8 cellular contexts compared by ENCODE assay signal in the genomic region with DNA sequence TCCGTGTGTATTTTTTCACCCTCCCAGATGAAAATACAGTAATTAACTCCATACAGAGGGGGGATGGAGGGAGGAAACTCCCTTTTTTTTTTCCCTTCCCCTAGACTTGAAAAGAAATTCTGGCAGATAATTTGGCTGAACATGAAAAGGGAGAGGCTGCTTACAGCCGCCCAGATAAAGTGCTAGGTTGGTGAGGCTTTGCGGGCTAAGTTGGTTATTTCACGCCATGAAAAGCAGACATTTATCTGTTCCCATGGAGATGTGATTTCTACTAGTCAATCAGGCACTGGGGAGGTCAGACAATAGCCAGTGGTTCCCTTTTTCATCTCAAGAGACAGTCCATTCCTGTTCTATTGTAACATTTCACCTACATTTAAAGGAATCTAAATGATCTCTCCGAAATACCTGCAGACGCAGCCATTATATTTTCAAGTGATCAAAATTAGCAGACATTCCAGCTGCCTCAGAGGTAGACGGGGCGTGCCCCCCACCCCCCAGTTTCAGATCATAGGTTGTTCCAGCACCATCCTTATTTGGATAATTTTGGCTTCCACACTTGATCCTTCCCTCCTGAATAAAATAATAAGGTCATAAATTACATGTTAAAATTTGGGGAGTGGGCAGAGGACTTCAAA.
DNase-seq lines count a peak whose midpoint lies in the region; ATAC-seq and TF ChIP-seq lines count a peak whose summit lies in the region.

No MANE protein-coding gene starts in this region.

- CTCF ChIA-PET in activated CD8-positive, alpha-beta T cell treated with anti-CD3 and anti-CD28 coated beads, Interleukin-2, amount 10 ng/mL, durations not matched to agents 7 days and 5 days (lab: Charles Lee), result interaction anchor here (1.0 to 2.2 kb wide), 8 partner anchors 12 to 178 kb away, joined by 3 to 6 read pairs (median 5); no protein-coding TSS in a partner anchor

- no peak for ATAC-seq in stimulated activated naive CD8-positive, alpha-beta T cell treated with anti-CD3 and anti-CD28 coated beads, Interleukin-15, Interleukin-2, amounts not matched to agents 100 U/mL and 50 U/mL, for 24 hours
- ATAC-seq in activated CD8-positive, alpha-beta T cell treated with anti-CD3 and anti-CD28 coated beads, Interleukin-2, amount 10 ng/mL, durations not matched to agents 7 days and 5 days, result no peak
- ATAC-seq in lower lobe of right lung (peak; percentile 24 to 29), left lung (no peak), HG03565 (IDR thresholded peaks at IDR 0.05; ENCODE audit: unreplicated experiment) (no peak)

- H3K27me3 ChIP-seq in lower lobe of right lung (ENCODE audit: low read depth) (no peaks in the 10 kb centered on the region), left lung (peaks cover 0 to 41% of the 10 kb centered on the region in 2 donors)

- peaks cover 42% of the 10 kb centered on the region for H3K4me1 ChIP-seq in lower lobe of right lung
- H3K4me1 ChIP-seq in left lung, result peaks cover 26 to 64% of the 10 kb centered on the region in 2 donors

- H3K4me1 Mint-ChIP-seq in stimulated activated naive CD8-positive, alpha-beta T cell treated with anti-CD3 and anti-CD28 coated beads, Interleukin-15, Interleukin-2, amounts not matched to agents 100 ng/mL and 50 ng/mL, for 24 hours (ENCODE audit: low read depth), result peaks cover 65% of the 10 kb centered on the region
- H3K4me1 Mint-ChIP-seq in activated CD8-positive, alpha-beta T cell treated with anti-CD3 and anti-CD28 coated beads, Interleukin-2, amount 10 ng/mL, durations not matched to agents 7 days and 5 days (ENCODE audit: low read depth), result peaks cover 70% of the 10 kb centered on the region

- no peaks in the 10 kb centered on the region for H3K9me3 Mint-ChIP-seq in stimulated activated naive CD8-positive, alpha-beta T cell treated with anti-CD3 and anti-CD28 coated beads, Interleukin-15, Interleukin-2, amounts not matched to agents 100 ng/mL and 50 ng/mL, for 24 hours
- H3K9me3 Mint-ChIP-seq in activated CD8-positive, alpha-beta T cell treated with anti-CD3 and anti-CD28 coated beads, Interleukin-2, amount 10 ng/mL, durations not matched to agents 7 days and 5 days (ENCODE audit: insufficient read depth), result no peaks in the 10 kb centered on the region

- H3K36me3 ChIP-seq in lower lobe of right lung (no peaks in the 10 kb centered on the region), left lung (no peaks in the 10 kb centered on the region)

- H3K4me3 ChIP-seq in lower lobe of right lung (no peak overlapping the region), left lung (no peak overlapping the region)

- peak overlapping the region; percentile 96 for H3K27ac Mint-ChIP-seq in stimulated activated naive CD8-positive, alpha-beta T cell treated with anti-CD3 and anti-CD28 coated beads, Interleukin-15, Interleukin-2, amounts not matched to agents 100 ng/mL and 50 ng/mL, for 24 hours
- H3K27ac Mint-ChIP-seq in activated CD8-positive, alpha-beta T cell treated with anti-CD3 and anti-CD28 coated beads, Interleukin-2, amount 10 ng/mL, durations not matched to agents 7 days and 5 days, result peak overlapping the region; percentile 91

- intact Hi-C loops in lower lobe of right lung (cut with DNase I) (no loop called here), left lung (cut with DNase I) (no loop called here)

- TF ChIP-seq CTCF in lower lobe of right lung (IDR thresholded peaks at IDR 0.05), result no peak
- TF ChIP-seq CTCF in left lung (IDR thresholded peaks at IDR 0.05), result no peak

- peak overlapping the region; percentile 71 for H3K4me3 Mint-ChIP-seq in stimulated activated naive CD8-positive, alpha-beta T cell treated with anti-CD3 and anti-CD28 coated beads, Interleukin-15, Interleukin-2, amounts not matched to agents 100 ng/mL and 50 ng/mL, for 24 hours
- H3K4me3 Mint-ChIP-seq in activated CD8-positive, alpha-beta T cell treated with anti-CD3 and anti-CD28 coated beads, Interleukin-2, amount 10 ng/mL, durations not matched to agents 7 days and 5 days, result peak overlapping the region; percentile 61

- no peaks in the 10 kb centered on the region for H3K27me3 Mint-ChIP-seq in stimulated activated naive CD8-positive, alpha-beta T cell treated with anti-CD3 and anti-CD28 coated beads, Interleukin-15, Interleukin-2, amounts not matched to agents 100 ng/mL and 50 ng/mL, for 24 hours
- no peaks in the 10 kb centered on the region for H3K27me3 Mint-ChIP-seq in activated CD8-positive, alpha-beta T cell treated with anti-CD3 and anti-CD28 coated beads, Interleukin-2, amount 10 ng/mL, durations not matched to agents 7 days and 5 days (ENCODE audit: low read depth)

- H3K27ac ChIP-seq in lower lobe of right lung (peak overlapping the region; percentile 64), left lung (peak overlapping the region in 1 of 2 donors; percentile 51)

- no peaks in the 10 kb centered on the region for H3K36me3 Mint-ChIP-seq in stimulated activated naive CD8-positive, alpha-beta T cell treated with anti-CD3 and anti-CD28 coated beads, Interleukin-15, Interleukin-2, amounts not matched to agents 100 ng/mL and 50 ng/mL, for 24 hours (ENCODE audit: low read depth)
- H3K36me3 Mint-ChIP-seq in activated CD8-positive, alpha-beta T cell treated with anti-CD3 and anti-CD28 coated beads, Interleukin-2, amount 10 ng/mL, durations not matched to agents 7 days and 5 days (ENCODE audit: low read depth), result peaks cover 3% of the 10 kb centered on the region

- H3K9me3 ChIP-seq in lower lobe of right lung (no peaks in the 10 kb centered on the region), left lung (no peaks in the 10 kb centered on the region)

- no peak for DNase-seq in stimulated activated naive CD8-positive, alpha-beta T cell treated with anti-CD3 and anti-CD28 coated beads, Interleukin-15, Interleukin-2, amounts not matched to agents 100 U/mL and 50 U/mL, for 24 hours
- no peak for DNase-seq in activated CD8-positive, alpha-beta T cell treated with anti-CD3 and anti-CD28 coated beads, Interleukin-2, amount 10 ng/mL, durations not matched to agents 7 days and 5 days
- DNase-seq in lower lobe of right lung (no peak), left lung (no peak), HCEC 1CT (no peak), NCI-H187 (lab: John Stamatoyannopoulos, UW) (no peak)

- POLR2A ChIA-PET in activated CD8-positive, alpha-beta T cell treated with anti-CD3 and anti-CD28 coated beads, Interleukin-2, amount 10 ng/mL, durations not matched to agents 7 days and 5 days (lab: Charles Lee), result interaction anchor here (0.6 to 1.8 kb wide), 4 partner anchors 14 to 141 kb away, joined by 3 to 6 read pairs (median 4); no protein-coding TSS in a partner anchor

Comparison
In these comparisons a context has a peak if more than half of its experiments do, and no peak if none do; other contexts are left out.
1. ATAC-seq: peak in lower lobe of right lung (2 of 2); none in stimulated activated naive CD8-positive, alpha-beta T cell treated with anti-CD3 and anti-CD28 coated beads, Interleukin-15, Interleukin-2, amounts not matched to agents 100 U/mL and 50 U/mL, for 24 hours (single experiment), activated CD8-positive, alpha-beta T cell treated with anti-CD3 and anti-CD28 coated beads, Interleukin-2, amount 10 ng/mL, durations not matched to agents 7 days and 5 days (single experiment), left lung (single experiment) and HG03565 (single experiment).